ENCODE assay signal across 1 cellular context in the genomic region with DNA sequence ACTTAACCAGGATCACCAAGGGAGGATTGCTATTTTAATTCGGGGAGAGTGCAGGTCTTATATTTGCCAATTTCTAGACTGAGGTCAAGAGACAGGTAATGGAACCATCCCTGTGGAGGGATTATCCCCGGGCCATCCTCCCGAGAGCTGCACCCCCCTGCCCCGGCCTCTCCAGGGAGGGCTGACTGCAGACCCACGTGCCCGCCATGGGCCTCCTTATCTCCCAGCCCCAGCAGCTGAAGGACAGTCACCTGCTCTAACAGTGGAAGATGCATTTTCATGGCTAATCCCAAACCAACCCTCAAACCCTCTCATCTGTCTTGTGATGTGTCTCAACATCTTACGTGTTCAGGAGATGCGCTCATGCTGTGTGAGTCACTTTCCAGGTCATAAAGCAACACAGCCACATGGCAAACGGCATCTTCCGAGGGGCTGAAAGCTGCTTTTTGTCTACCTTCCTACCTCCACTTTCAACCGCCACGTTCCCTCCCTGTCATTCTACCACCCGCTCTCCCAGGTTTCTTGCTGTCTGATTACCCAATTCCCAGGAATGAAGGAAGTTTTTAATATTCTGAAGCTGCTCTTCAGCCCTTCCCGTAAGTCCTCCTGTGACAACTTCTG.
TF ChIP-seq lines count a peak whose summit lies in the region.

No MANE protein-coding gene starts in this region.

TF ChIP-seq in H1, 55 proteins besides CTCF, POLR2A, EP300 and RAD21:
- TF ChIP-seq RFX5 (IDR thresholded peaks at IDR 0.05; ENCODE audit: borderline replicate concordance, low read depth, low read length) (no peak), GTF2F1 (IDR thresholded peaks at IDR 0.05; ENCODE audit: borderline replicate concordance, low read depth, low read length) (no peak), POLR2AphosphoS5 (IDR thresholded peaks at IDR 0.05; ENCODE audit: low read depth, low read length) (no peak), EGR1 (IDR thresholded peaks at IDR 0.05; ENCODE audit: borderline replicate concordance, low read depth, low read length) (no peak), KDM4A (IDR thresholded peaks at IDR 0.05; ENCODE audit: low read depth, low read length, severe bottlenecking) (no peak), POU5F1 (IDR thresholded peaks at IDR 0.05; ENCODE audit: low read depth, low read length) (no peak)
